In the genomic region with DNA sequence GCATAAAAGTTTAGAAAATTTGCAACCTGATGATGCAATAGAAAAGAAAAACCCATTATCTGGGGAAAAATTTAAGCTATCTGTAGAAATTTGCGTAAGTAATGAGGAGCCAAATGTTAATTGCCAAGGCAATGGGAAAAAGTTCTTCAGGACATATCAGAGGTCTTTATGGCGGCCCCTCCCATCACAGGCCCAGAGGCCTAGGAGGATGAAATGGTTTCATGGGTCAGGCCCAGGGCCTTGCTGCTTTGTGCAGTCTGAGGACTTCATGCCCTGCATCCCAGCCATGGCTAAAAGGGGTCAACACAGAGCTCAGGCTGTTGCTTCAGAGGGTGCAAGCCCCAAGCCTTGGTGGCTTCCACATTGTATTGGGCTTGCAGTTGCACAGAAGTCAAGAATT, we compare ENCODE assay signal across 23 cellular contexts.
A peak's percentile ranks its signal among the peaks of the same experiment; 100 is the strongest.
DNase-seq lines count a peak whose midpoint lies in the region; ATAC-seq, FAIRE-seq and TF ChIP-seq lines count a peak whose summit lies in the region.
"Had no signal": no experiment of that assay in that cellular context is flagged by ENCODE, and none has a peak within 500 bp of the region (broad histone marks: within the 10 kb centered on the region; RNA-seq: fewer than 3 reads in every experiment).

No MANE protein-coding gene starts in this region.

- no peak overlapping the region for H3K9ac ChIP-seq in K562 (ENCODE audit: insufficient read depth in 1 of 2, low read depth in 2 of 2, low read length in 2 of 2)
- H3K9ac ChIP-seq: BLaER1 had no signal

- H2AFZ ChIP-seq in K562 (ENCODE audit: low read depth, low read length), result no peak overlapping the region

- 60% methylated on average over 2 of the region's 2 CpGs for WGBS in A549 (ENCODE audit: missing lambda C conversion rate)
- WGBS in K562 (ENCODE audit: insufficient coverage, low coverage, missing lambda C conversion rate), result 0% methylated on average over 2 of the region's 2 CpGs

- peaks cover 4% of the 10 kb centered on the region; the same call in 1 of the 3 replicates for H3K9me3 ChIP-seq in A549
- H3K9me3 ChIP-seq in HEK293 (ENCODE audit: control insufficient read depth, insufficient read depth, low read depth, low read length), result no peaks in the 10 kb centered on the region
- H3K9me3 ChIP-seq in K562 (replicated peaks; ENCODE audit: control insufficient read depth, insufficient read depth, low read depth, low read length), result no peaks in the 10 kb centered on the region; the same call in 1 of the 2 replicates
- no peaks in the 10 kb centered on the region for H3K9me3 ChIP-seq in WERI-Rb-1 (ENCODE audit: severe bottlenecking)
- H3K9me3 ChIP-seq: BE2C had no signal

- no TSS peak for BruUV-seq in K562 (replicated peaks; lab: Mats Ljungman, UMichigan)

- POLR2A ChIA-PET in A549 (lab: Yijun Ruan, JAX), result no interaction called here
- POLR2A ChIA-PET in HEK293 (lab: Yijun Ruan, JAX), result no interaction called here
- POLR2A ChIA-PET in K562 (lab: Yijun Ruan, JAX), result no interaction called here

- FAIRE-seq in A549 (lab: Jason Lieb, UNC), result no peak
- no peak for FAIRE-seq in K562 (lab: Jason Lieb, UNC)
- FAIRE-seq: A204.1, GM12878, GM12892, GM18507 had no signal

- no peak overlapping the region for H3K4me2 ChIP-seq in A549
- no peak overlapping the region for H3K4me2 ChIP-seq in K562 (ENCODE audit: insufficient read depth, low read length)
- H3K4me2 ChIP-seq: BLaER1 had no signal

- ATAC-seq in A549 (no peak), K562 (no peak)
- ATAC-seq: GM12878 had no signal

- TF ChIP-seq EP300 in A549 (IDR thresholded peaks at IDR 0.05) (no peak), K562 (IDR thresholded peaks at IDR 0.05; ENCODE audit: low read length) (no peak)

- no peaks in the 10 kb centered on the region for H3K79me2 ChIP-seq in K562 (ENCODE audit: control insufficient read depth, insufficient read depth, low read length)

- CTCF ChIA-PET in A549 (lab: Yijun Ruan, JAX) (no interaction called here), HEK293 (lab: Yijun Ruan, JAX) (interaction anchor here (0.7 kb wide), 1 partner anchor 91 kb away, joined by 3 read pairs; no protein-coding TSS in a partner anchor), K562 (lab: Yijun Ruan, JAX; ENCODE audit: low intra/inter-chr PET ratio) (no interaction called here)

- no peaks in the 10 kb centered on the region for H3K9me1 ChIP-seq in K562 (ENCODE audit: control insufficient read depth, insufficient read depth, low read length)

- TF ChIP-seq RAD21 in A549 (conservative IDR thresholded peaks at IDR 0.05 in 1 of 2, IDR thresholded peaks at IDR 0.05 in 1 of 2), result no peak
- no peak for TF ChIP-seq RAD21 in K562 (CRISPR knock-in tag; conservative IDR thresholded peaks at IDR 0.05 in 1 of 2, IDR thresholded peaks at IDR 0.05 in 1 of 2)

- in situ Hi-C loops in K562 (cut with MboI) (no loop called here), ACHN (cut with HindIII; ENCODE audit: low pct_ligation_motif_present, low pct_unique_long_range_greater_than_20kb, low sequenced_read_pairs) (no loop called here)

- TF ChIP-seq CTCF in A549 (IDR thresholded peaks at IDR 0.05) (no peak), HEK293 (tag by site-specific recombination; IDR thresholded peaks at IDR 0.05) (no peak), K562 (IDR thresholded peaks at IDR 0.05 in 2 of 3, conservative IDR thresholded peaks at IDR 0.05 in 1 of 3; ENCODE audit: insufficient read depth in 2 of 3, low read depth in 1 of 3, low read length in 3 of 3) (no peak), WERI-Rb-1 (IDR thresholded peaks at IDR 0.05; ENCODE audit: low read depth, low read length) (no peak)

- no peaks in the 10 kb centered on the region for H3K27me3 ChIP-seq in K562 (ENCODE audit: control insufficient read depth in 2 of 2, insufficient read depth in 2 of 2, low read length in 2 of 2)
- H3K27me3 ChIP-seq in WERI-Rb-1 (ENCODE audit: insufficient read depth, low read depth, severe bottlenecking), result no peaks in the 10 kb centered on the region
- H3K27me3 ChIP-seq: BE2C, BLaER1 had no signal

- H4K20me1 ChIP-seq in K562 (replicated peaks; ENCODE audit: control insufficient read depth, insufficient read depth, low read length), result no peaks in the 10 kb centered on the region
- H4K20me1 ChIP-seq: BLaER1 had no signal

- DNase-seq in A549 (ENCODE audit: low read depth in 1 of 2, low spot score in 1 of 2), result no peak
- no peak for DNase-seq in K562 (ENCODE audit: extremely low read depth in 1 of 4, low spot score in 3 of 4)
- DNase-seq in ACHN, result no peak
- no peak for DNase-seq in WERI-Rb-1
- DNase-seq: 8988T; BE2C; C1 segment of cervical spinal cord; CD4-positive, alpha-beta memory T cell; CD4-positive, CD25-positive, alpha-beta regulatory T cell; CD8-positive, alpha-beta memory T cell; COR-L47; DMS 273 treated with DMSO at 0.1 percent for 48 hours; DMS153; DMS79; DND-41; EL; GDM1 had no signal

- TF ChIP-seq POLR2A in A549 (IDR thresholded peaks at IDR 0.05; ENCODE audit: low read length) (no peak), K562 (conservative IDR thresholded peaks at IDR 0.05) (no peak)

- H3K27ac ChIP-seq in A549, result no peak overlapping the region
- no peak overlapping the region for H3K27ac ChIP-seq in HEK293 (ENCODE audit: extremely low read depth, low read depth, low read length)
- H3K27ac ChIP-seq in K562 (ENCODE audit: extremely low read depth, low read depth, low read length), result no peak overlapping the region
- no peak overlapping the region for H3K27ac ChIP-seq in WERI-Rb-1
- H3K27ac ChIP-seq: BLaER1 had no signal

- intact Hi-C loops in K562 (cut with micrococcal nuclease), result no loop called here

- H3K36me3 ChIP-seq in HEK293 (ENCODE audit: control insufficient read depth in 2 of 2, insufficient read depth in 1 of 2, low read length in 2 of 2) (no peaks in the 10 kb centered on the region), K562 (ENCODE audit: control insufficient read depth, insufficient read depth, low read length) (no peaks in the 10 kb centered on the region), WERI-Rb-1 (no peaks in the 10 kb centered on the region)
- H3K36me3 ChIP-seq: BE2C, BLaER1 had no signal

- H3K4me1 ChIP-seq in A549 (no peaks in the 10 kb centered on the region), HEK293 (ENCODE audit: control insufficient read depth, insufficient read depth, low read length) (no peaks in the 10 kb centered on the region), K562 (replicated peaks in 1 of 2; ENCODE audit: control insufficient read depth in 2 of 2, insufficient read depth in 2 of 2, low read length in 2 of 2) (no peaks in the 10 kb centered on the region)
- H3K4me1 ChIP-seq: BE2C, BLaER1 had no signal

- H3K4me3 ChIP-seq in A549 (no peak overlapping the region), HEK293 (ENCODE audit: low read depth, low read length) (no peak overlapping the region), K562 (no peak overlapping the region), WERI-Rb-1 (ENCODE audit: low read depth, low read length) (no peak overlapping the region)
- H3K4me3 ChIP-seq: BLaER1, GM12878 had no signal

TF ChIP-seq in A549, 52 proteins besides CTCF, POLR2A, EP300 and RAD21:
- TF ChIP-seq CEBPB (IDR thresholded peaks at IDR 0.05) (no peak), ZFP36 (IDR thresholded peaks at IDR 0.05; ENCODE audit: borderline replicate concordance, partially characterized antibody) (peak; percentile 86)

TF ChIP-seq in HEK293, 187 proteins besides CTCF, POLR2A, EP300 and RAD21:
- TF ChIP-seq TRIM28 (IDR thresholded peaks at IDR 0.05; ENCODE audit: borderline replicate concordance, low read length) (peak; percentile 62; the same call in 1 of the 2 replicates), ZNF202 (tag by site-specific recombination; IDR thresholded peaks at IDR 0.05; ENCODE audit: borderline replicate concordance) (no peak), SP2 (tag by site-specific recombination; IDR thresholded peaks at IDR 0.05) (no peak), ZNF585B (tag by site-specific recombination; IDR thresholded peaks at IDR 0.05) (peak; percentile 86)

TF ChIP-seq in K562, 482 proteins besides CTCF, POLR2A, EP300 and RAD21:
- TF ChIP-seq ZNF24 (IDR thresholded peaks at IDR 0.05), result no peak
- TF ChIP-seq, protein P1, sequence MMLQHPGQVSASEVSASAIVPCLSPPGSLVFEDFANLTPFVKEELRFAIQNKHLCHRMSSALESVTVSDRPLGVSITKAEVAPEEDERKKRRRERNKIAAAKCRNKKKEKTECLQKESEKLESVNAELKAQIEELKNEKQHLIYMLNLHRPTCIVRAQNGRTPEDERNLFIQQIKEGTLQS (IDR thresholded peaks at IDR 0.05), result peak; percentile 19; the same call in 1 of the 2 replicates
- TF ChIP-seq, protein P1 (CRISPR knock-in tag; conservative IDR thresholded peaks at IDR 0.05), result no peak
- TF ChIP-seq ZFP36 (IDR thresholded peaks at IDR 0.05; ENCODE audit: low read depth, low read length, partially characterized antibody), result peak; percentile 31
- TF ChIP-seq CEBPG (CRISPR knock-in tag; IDR thresholded peaks at IDR 0.05), result no peak
- TF ChIP-seq CEBPG (tag; conservative IDR thresholded peaks at IDR 0.05 in 1 of 2, IDR thresholded peaks at IDR 0.05 in 1 of 2), result peak in 1 of 2 experiments; percentile 29; a peak in 1 of 4 replicates
